Comparison of ENCODE assay signal across 15 cellular contexts in genomic region chr1:205766570-205766969, GRCh38.
"Had no signal": no experiment of that assay in that cellular context is flagged by ENCODE, and none has a peak within 500 bp of the region (broad histone marks: within the 10 kb centered on the region; RNA-seq: fewer than 3 reads in every experiment).

No MANE protein-coding gene starts in this region.

- H3K9me3 Mint-ChIP-seq: naive thymus-derived CD8-positive, alpha-beta T cell; stimulated activated memory B cell treated with anti-CD40 and anti-IgM and Interleukin-4, amounts not matched to agents 10 μg/mL and 1 μg/mL and 100 μg/mL, for 72 hours had no signal

- H3K27me3 Mint-ChIP-seq: activated CD4-positive, alpha-beta T cell treated with anti-CD3 and anti-CD28 coated beads for 36 hours; naive thymus-derived CD8-positive, alpha-beta T cell; stimulated activated memory B cell treated with anti-CD40 and anti-IgM and Interleukin-4, amounts not matched to agents 10 μg/mL and 1 μg/mL and 100 μg/mL, for 72 hours had no signal

- H3K36me3 ChIP-seq: sigmoid colon, upper lobe of right lung had no signal

- H3K4me3 Mint-ChIP-seq: activated CD4-positive, alpha-beta T cell treated with anti-CD3 and anti-CD28 coated beads for 36 hours; naive thymus-derived CD8-positive, alpha-beta T cell; stimulated activated memory B cell treated with anti-CD40 and anti-IgM and Interleukin-4, amounts not matched to agents 10 μg/mL and 1 μg/mL and 100 μg/mL, for 72 hours had no signal

- H3K27ac ChIP-seq: esophagus muscularis mucosa, heart right ventricle, neutrophil, parathyroid adenoma, sigmoid colon, testis, upper lobe of right lung had no signal

- H3K79me2 ChIP-seq: parathyroid adenoma had no signal

- ATAC-seq: heart right ventricle; naive thymus-derived CD8-positive, alpha-beta T cell; stimulated activated memory B cell treated with anti-CD40 and anti-IgM and Interleukin-4, amounts not matched to agents 10 μg/mL and 1 μg/mL and 100 μg/mL, for 72 hours; upper lobe of right lung had no signal

- H3K9ac ChIP-seq: parathyroid adenoma had no signal

- H3K27me3 ChIP-seq: esophagus muscularis mucosa, heart right ventricle, neutrophil, sigmoid colon, testis, upper lobe of right lung had no signal

- H3K4me1 ChIP-seq: heart right ventricle, parathyroid adenoma, testis, upper lobe of right lung had no signal

- H3K9me3 ChIP-seq: esophagus muscularis mucosa, heart right ventricle, neutrophil, sigmoid colon, testis, upper lobe of right lung had no signal

- H2AFZ ChIP-seq: parathyroid adenoma had no signal

- DNase-seq: activated CD4-positive, alpha-beta T cell treated with anti-CD3 and anti-CD28 coated beads for 36 hours; activated CD4-positive, alpha-beta T cell treated with anti-CD3 and anti-CD28 coated beads, Interleukin-2, amount 50 U/mL, for 48 hours; activated naive CD4-positive, alpha-beta T cell treated with Interleukin-2 at 50 U/mL for 16 hours; effector CD4-positive, alpha-beta T cell; heart right ventricle; naive thymus-derived CD8-positive, alpha-beta T cell; sigmoid colon; stimulated activated CD4-positive, alpha-beta T cell treated with anti-CD3 and anti-CD28 coated beads, Interleukin-4, amount 100 ng/mL, for 24 hours; T-helper 2 cell; testis; upper lobe of right lung had no signal

- H3K4me3 ChIP-seq: esophagus muscularis mucosa, heart right ventricle, sigmoid colon, testis, upper lobe of right lung had no signal
